14 cellular contexts compared by ENCODE assay signal in the genomic region with DNA sequence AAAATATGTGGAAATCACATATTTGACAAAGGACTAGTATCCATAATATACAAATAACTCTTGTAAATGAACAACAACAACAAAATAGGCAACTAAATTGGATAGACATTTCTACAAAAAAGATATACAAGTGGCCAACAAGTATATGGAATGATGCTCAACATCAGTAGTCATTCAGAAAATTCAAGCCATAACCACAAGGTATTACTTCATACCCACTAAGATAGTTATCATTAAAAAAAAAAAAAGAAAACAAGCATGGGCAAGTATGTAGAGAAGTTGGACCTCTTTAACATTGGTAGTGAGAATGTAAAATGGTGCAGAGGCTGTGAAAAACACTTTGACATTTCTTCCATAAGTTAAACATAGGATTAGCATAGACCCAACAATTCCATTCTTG.
A peak's percentile ranks its signal among the peaks of the same experiment; 100 is the strongest.
DNase-seq lines count a peak whose midpoint lies in the region; FAIRE-seq and TF ChIP-seq lines count a peak whose summit lies in the region.
"Had no signal": no experiment of that assay in that cellular context is flagged by ENCODE, and none has a peak within 500 bp of the region (broad histone marks: within the 10 kb centered on the region; RNA-seq: fewer than 3 reads in every experiment).

No MANE protein-coding gene starts in this region.

- peak; percentile 28 for DNase-seq in M059J (ENCODE audit: low read depth)
- DNase-seq in bronchial epithelial cell (ENCODE audit: low read depth): peak; percentile 58
- DNase-seq in frontal cortex (ENCODE audit: low spot score in 2 of 2): no peak
- DNase-seq in effector CD4-positive, alpha-beta T cell: no peak
- DNase-seq in SK-N-DZ (ENCODE audit: low spot score): no peak
- no peak for DNase-seq in pons (ENCODE audit: low spot score)
- DNase-seq: Caco-2; CD8-positive, alpha-beta memory T cell had no signal

- TF ChIP-seq CTCF in bronchial epithelial cell (IDR thresholded peaks at IDR 0.05; ENCODE audit: insufficient read depth, low read length, severe bottlenecking): no peak

- FAIRE-seq in G401.6 (lab: Jason Lieb, UNC) (peak; percentile 13), bronchial epithelial cell (lab: Jason Lieb, UNC) (no peak), frontal cortex (lab: Jason Lieb, UNC) (peak; percentile 17)
- FAIRE-seq: A549, GM12891, H1 had no signal

- no peaks in the 10 kb centered on the region for H3K27me3 ChIP-seq in bronchial epithelial cell (ENCODE audit: control insufficient read depth, insufficient read depth, low read length)
- H3K27me3 ChIP-seq: BLaER1 had no signal

- H3K36me3 ChIP-seq in bronchial epithelial cell (ENCODE audit: control insufficient read depth, insufficient read depth, low read length): no peaks in the 10 kb centered on the region
- H3K36me3 ChIP-seq: BLaER1, HAP-1 had no signal

- H3K4me3 ChIP-seq in bronchial epithelial cell (ENCODE audit: low read depth, low read length): no peak overlapping the region
- H3K4me3 ChIP-seq: A549, BLaER1, HAP-1 had no signal

Comparison
In these comparisons a context has a peak if more than half of its experiments do, and no peak if none do; other contexts are left out.
1. DNase-seq: peak in M059J (single experiment) and bronchial epithelial cell (single experiment); none in frontal cortex (0 of 2), effector CD4-positive, alpha-beta T cell (single experiment), SK-N-DZ (single experiment) and pons (single experiment).